In the genomic region with DNA sequence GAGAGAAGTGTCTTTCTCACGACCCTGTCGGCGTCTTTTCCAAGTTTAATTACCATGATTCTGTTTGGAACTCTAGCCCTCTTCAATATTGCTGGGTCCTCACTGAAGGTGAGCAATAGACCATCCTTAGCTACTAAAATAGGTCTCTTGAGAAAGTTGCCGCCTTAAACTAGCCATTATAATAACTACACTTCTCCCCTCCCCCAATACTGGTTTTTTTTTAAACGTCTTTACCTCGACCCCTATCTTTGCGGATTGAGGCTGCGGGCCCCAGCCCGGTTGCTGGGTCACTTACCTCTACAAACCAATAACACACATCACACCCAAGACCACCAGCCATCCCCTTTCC, we compare ENCODE assay signal across 8 cellular contexts. TPM values are rescaled to one million over a fixed set of nuclear protein-coding genes. Genes with fewer than 3 reads are reported as not detected.
DNase-seq lines count a peak whose midpoint lies in the region; ATAC-seq and TF ChIP-seq lines count a peak whose summit lies in the region.

No MANE protein-coding gene starts in this region.

- H3K27me3 Mint-ChIP-seq in GM23338 (ENCODE audit: insufficient read depth, low read depth, poor library complexity), result peaks cover 9% of the 10 kb centered on the region
- no peaks in the 10 kb centered on the region for H3K27me3 Mint-ChIP-seq in activated T-helper 17 cell treated with anti-CD3 and anti-CD28 coated beads, Interleukin-2, amount 50 U/mL, for 72 hours
- H3K27me3 Mint-ChIP-seq in activated CD4-positive, alpha-beta T cell treated with anti-CD3 and anti-CD28 coated beads, Interleukin-2, amount 10 ng/mL, durations not matched to agents 24 days and 14 days, result no peaks in the 10 kb centered on the region

- H3K4me1 Mint-ChIP-seq in GM23338, result peaks cover 51% of the 10 kb centered on the region
- peaks cover 40% of the 10 kb centered on the region for H3K4me1 Mint-ChIP-seq in activated T-helper 17 cell treated with anti-CD3 and anti-CD28 coated beads, Interleukin-2, amount 50 U/mL, for 72 hours
- H3K4me1 Mint-ChIP-seq in activated CD4-positive, alpha-beta T cell treated with anti-CD3 and anti-CD28 coated beads, Interleukin-2, amount 10 ng/mL, durations not matched to agents 24 days and 14 days, result peaks cover 32% of the 10 kb centered on the region

- H3K4me3 ChIP-seq in GM23338 (peak overlapping the region; percentile 67), adipocyte (ENCODE audit: low read length) (peak overlapping the region; percentile 95), iPS-20b (ENCODE audit: low read length) (peak overlapping the region; percentile 93), stomach smooth muscle (ENCODE audit: low read length in 2 of 2) (peak overlapping the region; percentile 91 to 93)

- no peak overlapping the region for H3K27ac Mint-ChIP-seq in GM23338
- no peak overlapping the region for H3K27ac Mint-ChIP-seq in activated T-helper 17 cell treated with anti-CD3 and anti-CD28 coated beads, Interleukin-2, amount 50 U/mL, for 72 hours
- H3K27ac Mint-ChIP-seq in activated CD4-positive, alpha-beta T cell treated with anti-CD3 and anti-CD28 coated beads, Interleukin-2, amount 10 ng/mL, durations not matched to agents 24 days and 14 days, result no peak overlapping the region

- no peak overlapping the region for H3K4me3 Mint-ChIP-seq in GM23338
- H3K4me3 Mint-ChIP-seq in activated T-helper 17 cell treated with anti-CD3 and anti-CD28 coated beads, Interleukin-2, amount 50 U/mL, for 72 hours, result no peak overlapping the region
- no peak overlapping the region for H3K4me3 Mint-ChIP-seq in activated CD4-positive, alpha-beta T cell treated with anti-CD3 and anti-CD28 coated beads, Interleukin-2, amount 10 ng/mL, durations not matched to agents 24 days and 14 days

- in situ Hi-C loops in GM13977 (cut with MboI; ENCODE audit: low pct_unique_long_range_greater_than_20kb, low sequenced_read_pairs, unreplicated experiment), result no loop called here

- intact Hi-C loops in activated CD4-positive, alpha-beta T cell treated with anti-CD3 and anti-CD28 coated beads, Interleukin-2, amount 10 ng/mL, durations not matched to agents 24 days and 14 days (cut with micrococcal nuclease), result loop anchor here (1.0 to 5.0 kb wide), 9 partner anchors 17 to 654 kb away; a partner anchor contains a TSS

- no peaks in the 10 kb centered on the region for H3K9me3 ChIP-seq in adipocyte (ENCODE audit: control insufficient read depth, low read length)
- no peaks in the 10 kb centered on the region for H3K9me3 ChIP-seq in iPS-20b (ENCODE audit: insufficient read depth, low read depth, low read length)
- no peaks in the 10 kb centered on the region for H3K9me3 ChIP-seq in stomach smooth muscle (ENCODE audit: control insufficient read depth in 2 of 2, low read length in 2 of 2)

- peaks cover 4% of the 10 kb centered on the region for H4K20me1 ChIP-seq in GM23338 (replicated peaks; ENCODE audit: insufficient read depth)

- H3K36me3 ChIP-seq in GM23338 (ENCODE audit: insufficient read depth) (peaks cover 33% of the 10 kb centered on the region), adipocyte (ENCODE audit: control insufficient read depth, insufficient read depth, low read length, severe bottlenecking) (peaks cover 33% of the 10 kb centered on the region), iPS-20b (ENCODE audit: insufficient read depth, low read depth, low read length) (peaks cover 44% of the 10 kb centered on the region), stomach smooth muscle (ENCODE audit: control insufficient read depth in 2 of 2, insufficient read depth in 2 of 2, low read length in 2 of 2) (peaks cover 26 to 28% of the 10 kb centered on the region in 2 donors)

- peak overlapping the region; percentile 89 for H3K9ac ChIP-seq in adipocyte (ENCODE audit: low read length)
- H3K9ac ChIP-seq in iPS-20b (ENCODE audit: low read depth, low read length), result peak overlapping the region; percentile 93
- peak overlapping the region; percentile 73 to 92 for H3K9ac ChIP-seq in stomach smooth muscle (ENCODE audit: low read length in 2 of 2)

- H3K4me2 ChIP-seq in GM23338, result peak overlapping the region; percentile 84

- peaks cover 48% of the 10 kb centered on the region for H3K36me3 Mint-ChIP-seq in GM23338 (ENCODE audit: low read depth)
- no peaks in the 10 kb centered on the region for H3K36me3 Mint-ChIP-seq in activated T-helper 17 cell treated with anti-CD3 and anti-CD28 coated beads, Interleukin-2, amount 50 U/mL, for 72 hours (ENCODE audit: low read depth)
- peaks cover 36% of the 10 kb centered on the region for H3K36me3 Mint-ChIP-seq in activated CD4-positive, alpha-beta T cell treated with anti-CD3 and anti-CD28 coated beads, Interleukin-2, amount 10 ng/mL, durations not matched to agents 24 days and 14 days (ENCODE audit: low read depth)

- ATAC-seq in GM23338, result no peak
- no peak for ATAC-seq in activated T-helper 17 cell treated with anti-CD3 and anti-CD28 coated beads, Interleukin-2, amount 50 U/mL, for 72 hours (replicated peaks)

- no peaks in the 10 kb centered on the region for H3K9me2 ChIP-seq in GM23338 (ENCODE audit: insufficient read depth)

- TF ChIP-seq CTCF in GM23338 (conservative IDR thresholded peaks at IDR 0.05; ENCODE audit: low read depth in 2 of 2) (no peak), GM13977 (IDR thresholded peaks at IDR 0.05; ENCODE audit: extremely low read depth, insufficient read depth, missing control alignments) (no peak)

- no peak overlapping the region for H2AFZ ChIP-seq in GM23338

- H3K9me3 Mint-ChIP-seq in GM23338, result no peaks in the 10 kb centered on the region
- H3K9me3 Mint-ChIP-seq in activated T-helper 17 cell treated with anti-CD3 and anti-CD28 coated beads, Interleukin-2, amount 50 U/mL, for 72 hours, result no peaks in the 10 kb centered on the region
- H3K9me3 Mint-ChIP-seq in activated CD4-positive, alpha-beta T cell treated with anti-CD3 and anti-CD28 coated beads, Interleukin-2, amount 10 ng/mL, durations not matched to agents 24 days and 14 days, result no peaks in the 10 kb centered on the region

- peaks cover 24% of the 10 kb centered on the region for H3F3A ChIP-seq in GM23338 (replicated peaks; ENCODE audit: low read depth)

- H3K79me2 ChIP-seq in GM23338 (replicated peaks; ENCODE audit: insufficient read depth), result peaks cover 59% of the 10 kb centered on the region

- peaks cover 32% of the 10 kb centered on the region for H3K4me1 ChIP-seq in GM23338 (ENCODE audit: insufficient read depth)
- H3K4me1 ChIP-seq in adipocyte (ENCODE audit: control insufficient read depth, insufficient read depth, low read length), result peaks cover 15% of the 10 kb centered on the region
- H3K4me1 ChIP-seq in iPS-20b (ENCODE audit: insufficient read depth, low read length), result peaks cover 4% of the 10 kb centered on the region; the same call in 1 of the 2 replicates
- peaks cover 16% of the 10 kb centered on the region for H3K4me1 ChIP-seq in stomach smooth muscle (ENCODE audit: control insufficient read depth, insufficient read depth, low read length)

- H3K27ac ChIP-seq in GM23338 (ENCODE audit: low read depth), result peak overlapping the region; percentile 48
- H3K27ac ChIP-seq in iPS-20b (ENCODE audit: low read length), result peak overlapping the region; percentile 55
- peak overlapping the region; percentile 98 for H3K27ac ChIP-seq in stomach smooth muscle (ENCODE audit: low read length)

- H3K27me3 ChIP-seq in GM23338 (ENCODE audit: insufficient read depth), result no peaks in the 10 kb centered on the region
- H3K27me3 ChIP-seq in adipocyte (replicated peaks; ENCODE audit: control insufficient read depth, insufficient read depth, low read length), result no peaks in the 10 kb centered on the region
- H3K27me3 ChIP-seq in iPS-20b (ENCODE audit: insufficient read depth, low read length), result no peaks in the 10 kb centered on the region
- no peaks in the 10 kb centered on the region for H3K27me3 ChIP-seq in stomach smooth muscle (ENCODE audit: control insufficient read depth in 1 of 2, insufficient read depth in 2 of 2, low read length in 2 of 2)

- no peak for DNase-seq in GM23338 (ENCODE audit: low spot score)
- DNase-seq in adipocyte (ENCODE audit: low read depth), result no peak
- no peak for DNase-seq in GM13977 (ENCODE audit: low spot score)
- no peak for DNase-seq in activated CD4-positive, alpha-beta T cell treated with anti-CD3 and anti-CD28 coated beads, Interleukin-2, amount 10 ng/mL, durations not matched to agents 24 days and 14 days
- DNase-seq in NOMO-1 treated with DMSO at 0.1 percent for 48 hours (lab: John Stamatoyannopoulos, UW; ENCODE audit: unreplicated experiment), result no peak

TF ChIP-seq in GM23338, 12 proteins besides CTCF, POLR2A, EP300 and RAD21 (continues in another document):
- no peak for TF ChIP-seq ZNF331 (CRISPR knock-in tag; IDR thresholded peaks at IDR 0.05; ENCODE audit: low read depth)

RNA-seq across cellular contexts. Expression of a gene that starts 0.7 kb away (rescaled TPM):
- 143 and 200 TPM in 2 replicates for total RNA-seq in GM23338 (2014; rRNA removed; shearing (Covaris generic))
- 114 and 121 TPM in 2 replicates for polyA plus RNA-seq in GM23338 (2016; fragmentation: Nextera tagmentation; extraction: Ambion mirVana)
- 100 to 1,000 TPM; 136 to 199 TPM for total RNA-seq in activated T-helper 17 cell treated with anti-CD3 and anti-CD28 coated beads, Interleukin-2, amount 50 U/mL, for 72 hours
- total RNA-seq in activated CD4-positive, alpha-beta T cell treated with anti-CD3 and anti-CD28 coated beads, Interleukin-2, amount 10 ng/mL, durations not matched to agents 24 days and 14 days, result 244 and 248 TPM in 2 replicates

RNA-seq across cellular contexts. Expression of a gene that starts 49.3 kb away (rescaled TPM):
- total RNA-seq in GM23338 (2014; rRNA removed; shearing (Covaris generic)), result 237 and 244 TPM in 2 replicates
- 46.7 and 55.3 TPM in 2 replicates for polyA plus RNA-seq in GM23338 (2016; fragmentation: Nextera tagmentation; extraction: Ambion mirVana)
- total RNA-seq in activated T-helper 17 cell treated with anti-CD3 and anti-CD28 coated beads, Interleukin-2, amount 50 U/mL, for 72 hours, result 100 to 1,000 TPM; 235 to 351 TPM
- 278 and 280 TPM in 2 replicates for total RNA-seq in activated CD4-positive, alpha-beta T cell treated with anti-CD3 and anti-CD28 coated beads, Interleukin-2, amount 10 ng/mL, durations not matched to agents 24 days and 14 days

Comparison
In these comparisons a context has a peak if more than half of its experiments do, and no peak if none do; other contexts are left out.
1. H3K27ac ChIP-seq: peak in every context shown above with its lines; median percentile 98 in stomach smooth muscle; 55 in iPS-20b; 48 in GM23338.